In the genomic region with DNA sequence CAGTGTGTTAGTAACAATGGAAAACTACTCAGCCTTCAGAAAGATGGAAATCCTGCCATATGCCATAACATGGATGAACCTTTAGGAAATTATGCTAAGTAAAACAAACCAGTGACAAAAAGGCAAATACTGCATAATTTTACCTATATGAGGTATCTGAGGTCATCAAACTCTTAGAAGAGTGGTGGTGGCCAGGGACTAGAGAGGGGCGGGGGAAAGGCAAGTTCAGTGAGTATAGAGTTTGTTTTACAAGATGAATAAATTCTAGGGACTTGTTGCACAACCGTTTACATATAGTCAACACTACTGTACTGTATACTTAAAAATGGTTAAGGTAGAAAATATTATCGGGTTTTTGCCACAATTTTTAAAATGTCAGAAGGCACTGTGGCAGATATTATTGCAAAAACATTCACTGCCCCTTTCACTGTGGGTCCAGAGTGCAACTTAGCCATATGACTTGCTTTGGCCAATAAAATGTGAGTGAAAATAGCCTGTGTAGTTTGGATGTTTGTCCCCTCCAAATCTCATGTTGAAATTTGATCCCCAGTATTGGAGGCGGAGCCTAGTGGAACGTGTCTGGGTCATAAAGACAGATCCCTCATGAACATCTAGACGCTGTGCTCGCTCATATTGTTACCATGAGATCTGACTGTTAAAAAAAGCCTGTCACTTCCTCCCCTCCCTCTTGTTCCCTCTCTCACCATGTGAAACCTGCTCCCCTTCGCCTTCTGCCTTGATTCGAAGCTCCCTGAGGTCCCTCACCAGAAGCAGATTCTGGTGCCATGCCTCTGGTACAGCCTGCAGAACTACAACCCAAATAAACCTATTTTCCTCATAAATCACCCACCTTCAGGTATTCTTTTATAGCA, we compare ENCODE assay signal across 18 cellular contexts. TPM values are rescaled to one million over a fixed set of nuclear protein-coding genes. Genes with fewer than 3 reads are reported as not detected.
A peak's percentile ranks its signal among the peaks of the same experiment; 100 is the strongest.
DNase-seq lines count a peak whose midpoint lies in the region; ATAC-seq lines count a peak whose summit lies in the region.
"Had no signal": no experiment of that assay in that cellular context is flagged by ENCODE, and none has a peak within 500 bp of the region (broad histone marks: within the 10 kb centered on the region; RNA-seq: fewer than 3 reads in every experiment).

No MANE protein-coding gene starts in this region.

- H3K36me3 Mint-ChIP-seq in activated T-cell treated with anti-CD3 and anti-CD28 coated beads, Interleukin-2, amount 50 U/mL, for 72 hours (ENCODE audit: insufficient read depth in 2 of 2) = peaks cover 6 to 17% of the 10 kb centered on the region in 2 donors
- H3K36me3 Mint-ChIP-seq in activated T-helper 17 cell treated with anti-CD3 and anti-CD28 coated beads, Interleukin-2, amount 50 U/mL, for 72 hours (ENCODE audit: low read depth) = peaks cover 48% of the 10 kb centered on the region
- peaks cover 84% of the 10 kb centered on the region for H3K36me3 Mint-ChIP-seq in stimulated activated effector memory CD8-positive, alpha-beta T cell treated with anti-CD3 and anti-CD28 coated beads, Interleukin-12 subunit alpha, Interleukin-12 subunit beta, amount 100 ng/mL, for 72 hours

- peaks cover 41% of the 10 kb centered on the region for H3K4me1 Mint-ChIP-seq in activated T-cell treated with anti-CD3 and anti-CD28 coated beads, Interleukin-2, amount 50 U/mL, for 72 hours (ENCODE audit: low read depth)
- peaks cover 21% of the 10 kb centered on the region for H3K4me1 Mint-ChIP-seq in activated T-helper 17 cell treated with anti-CD3 and anti-CD28 coated beads, Interleukin-2, amount 50 U/mL, for 72 hours
- H3K4me1 Mint-ChIP-seq in stimulated activated effector memory CD8-positive, alpha-beta T cell treated with anti-CD3 and anti-CD28 coated beads, Interleukin-12 subunit alpha, Interleukin-12 subunit beta, amount 100 ng/mL, for 72 hours = peaks cover 31% of the 10 kb centered on the region

- H3K9me3 Mint-ChIP-seq in activated T-cell treated with anti-CD3 and anti-CD28 coated beads, Interleukin-2, amount 50 U/mL, for 72 hours = no peaks in the 10 kb centered on the region
- H3K9me3 Mint-ChIP-seq in activated T-helper 17 cell treated with anti-CD3 and anti-CD28 coated beads, Interleukin-2, amount 50 U/mL, for 72 hours = no peaks in the 10 kb centered on the region
- H3K9me3 Mint-ChIP-seq in stimulated activated effector memory CD8-positive, alpha-beta T cell treated with anti-CD3 and anti-CD28 coated beads, Interleukin-12 subunit alpha, Interleukin-12 subunit beta, amount 100 ng/mL, for 72 hours = no peaks in the 10 kb centered on the region
- H3K9me3 Mint-ChIP-seq: activated B cell treated with CpG ODN at 0.5 μM for 24 hours had no signal

- ATAC-seq in activated T-cell treated with anti-CD3 and anti-CD28 coated beads, Interleukin-2, amount 50 U/mL, for 72 hours (replicated peaks in 1 of 2) = peak; percentile 51 to 67
- ATAC-seq in activated T-helper 17 cell treated with anti-CD3 and anti-CD28 coated beads, Interleukin-2, amount 50 U/mL, for 72 hours (replicated peaks) = peak; percentile 46
- ATAC-seq in stimulated activated effector memory CD8-positive, alpha-beta T cell treated with anti-CD3 and anti-CD28 coated beads, Interleukin-12 subunit alpha, Interleukin-12 subunit beta, amount 100 ng/mL, for 72 hours = peak; percentile 76
- ATAC-seq in GM21447 (IDR thresholded peaks at IDR 0.05; ENCODE audit: unreplicated experiment) (no peak), HG03025 (IDR thresholded peaks at IDR 0.05; ENCODE audit: low FRiP score, unreplicated experiment) (no peak)
- ATAC-seq: lower lobe of right lung had no signal

- H3K27ac Mint-ChIP-seq in activated T-cell treated with anti-CD3 and anti-CD28 coated beads, Interleukin-2, amount 50 U/mL, for 72 hours = peak overlapping the region; percentile 10
- peak overlapping the region; percentile 66 for H3K27ac Mint-ChIP-seq in activated T-helper 17 cell treated with anti-CD3 and anti-CD28 coated beads, Interleukin-2, amount 50 U/mL, for 72 hours
- H3K27ac Mint-ChIP-seq in stimulated activated effector memory CD8-positive, alpha-beta T cell treated with anti-CD3 and anti-CD28 coated beads, Interleukin-12 subunit alpha, Interleukin-12 subunit beta, amount 100 ng/mL, for 72 hours = peak overlapping the region; percentile 29
- H3K27ac Mint-ChIP-seq: activated B cell treated with CpG ODN at 0.5 μM for 24 hours had no signal

- no peaks in the 10 kb centered on the region for H3K27me3 Mint-ChIP-seq in activated T-cell treated with anti-CD3 and anti-CD28 coated beads, Interleukin-2, amount 50 U/mL, for 72 hours (ENCODE audit: low read depth)
- no peaks in the 10 kb centered on the region for H3K27me3 Mint-ChIP-seq in activated T-helper 17 cell treated with anti-CD3 and anti-CD28 coated beads, Interleukin-2, amount 50 U/mL, for 72 hours
- H3K27me3 Mint-ChIP-seq: activated B cell treated with CpG ODN at 0.5 μM for 24 hours had no signal

- DNase-seq in activated T-cell treated with anti-CD3 and anti-CD28 coated beads, Interleukin-2, amount 50 U/mL, for 72 hours = no peak
- DNase-seq in activated T-cell treated with anti-CD3 and anti-CD28 coated beads, Interleukin-2, amount 50 U/mL, for 48 hours = no peak
- DNase-seq in HuH-7 (ENCODE audit: low spot score) = peak; percentile 58
- no peak for DNase-seq in stimulated activated effector memory CD8-positive, alpha-beta T cell treated with anti-CD3 and anti-CD28 coated beads, Interleukin-12 subunit alpha, Interleukin-12 subunit beta, amount 100 ng/mL, for 72 hours (ENCODE audit: low spot score in 2 of 2)
- DNase-seq in SHP77 (lab: John Stamatoyannopoulos, UW) = no peak
- DNase-seq: activated B cell treated with CpG ODN at 0.5 μM for 24 hours; activated T-cell treated with anti-CD3 and anti-CD28 coated beads, Interleukin-2, amount 50 U/mL, for 1 hour; aorta; foreskin melanocyte; lower lobe of right lung; NCI-H2029 treated with DMSO at 0.1 percent for 48 hours; posterior cingulate gyrus; RPMI8226; stimulated activated naive CD4-positive, alpha-beta T cell treated with Interleukin-2 at 50 U/mL for 16 hours; SW 1271 had no signal

- no peak overlapping the region for H3K4me3 Mint-ChIP-seq in activated T-cell treated with anti-CD3 and anti-CD28 coated beads, Interleukin-2, amount 50 U/mL, for 72 hours
- no peak overlapping the region for H3K4me3 Mint-ChIP-seq in activated T-helper 17 cell treated with anti-CD3 and anti-CD28 coated beads, Interleukin-2, amount 50 U/mL, for 72 hours
- H3K4me3 Mint-ChIP-seq in stimulated activated effector memory CD8-positive, alpha-beta T cell treated with anti-CD3 and anti-CD28 coated beads, Interleukin-12 subunit alpha, Interleukin-12 subunit beta, amount 100 ng/mL, for 72 hours = no peak overlapping the region
- H3K4me3 Mint-ChIP-seq: activated B cell treated with CpG ODN at 0.5 μM for 24 hours had no signal

RNA-seq across cellular contexts. Expression of gene ZNF367, which starts 9.5 kb away (rescaled TPM):
- 10 to 100 TPM; 22.6 to 24.7 TPM for total RNA-seq in activated T-cell treated with anti-CD3 and anti-CD28 coated beads, Interleukin-2, amount 50 U/mL, for 72 hours
- total RNA-seq in activated T-helper 17 cell treated with anti-CD3 and anti-CD28 coated beads, Interleukin-2, amount 50 U/mL, for 72 hours = 10 to 100 TPM; 25.4 to 27.8 TPM

RNA-seq across cellular contexts. Expression of gene SLC35D2, which starts 25.1 kb away (rescaled TPM):
- total RNA-seq in activated T-cell treated with anti-CD3 and anti-CD28 coated beads, Interleukin-2, amount 50 U/mL, for 72 hours = 10 to 100 TPM in 1 of 2 donors, 1 to 10 TPM in 1; 5.4 to 14.0 TPM
- total RNA-seq in activated T-helper 17 cell treated with anti-CD3 and anti-CD28 coated beads, Interleukin-2, amount 50 U/mL, for 72 hours = 1 to 10 TPM; 7.1 to 9.3 TPM

RNA-seq across cellular contexts. Expression of gene HABP4, which starts 41.3 kb away (rescaled TPM):
- 10 to 100 TPM; 13.4 to 17.5 TPM for total RNA-seq in activated T-cell treated with anti-CD3 and anti-CD28 coated beads, Interleukin-2, amount 50 U/mL, for 72 hours
- 10 to 100 TPM in 1 of 2 donors, 1 to 10 TPM in 1; 10.0 to 21.3 TPM for total RNA-seq in activated T-helper 17 cell treated with anti-CD3 and anti-CD28 coated beads, Interleukin-2, amount 50 U/mL, for 72 hours

Comparison
In these comparisons a context has a peak if more than half of its experiments do, and no peak if none do; other contexts are left out.
1. ATAC-seq: peak in activated T-cell treated with anti-CD3 and anti-CD28 coated beads, Interleukin-2, amount 50 U/mL, for 72 hours (2 of 2), activated T-helper 17 cell treated with anti-CD3 and anti-CD28 coated beads, Interleukin-2, amount 50 U/mL, for 72 hours (single experiment) and stimulated activated effector memory CD8-positive, alpha-beta T cell treated with anti-CD3 and anti-CD28 coated beads, Interleukin-12 subunit alpha, Interleukin-12 subunit beta, amount 100 ng/mL, for 72 hours (single experiment); none in GM21447 (single experiment) and HG03025 (single experiment).
2. H3K27ac Mint-ChIP-seq: peak in every context shown above with its lines; median percentile 66 in activated T-helper 17 cell treated with anti-CD3 and anti-CD28 coated beads, Interleukin-2, amount 50 U/mL, for 72 hours; 29 in stimulated activated effector memory CD8-positive, alpha-beta T cell treated with anti-CD3 and anti-CD28 coated beads, Interleukin-12 subunit alpha, Interleukin-12 subunit beta, amount 100 ng/mL, for 72 hours; 10 in activated T-cell treated with anti-CD3 and anti-CD28 coated beads, Interleukin-2, amount 50 U/mL, for 72 hours.